In genomic region chr20:57350726-57351041, GRCh38 we compare ENCODE assay signal across 10 cellular contexts. TPM values are rescaled to one million over a fixed set of nuclear protein-coding genes. Genes with fewer than 3 reads are reported as not detected.
DNase-seq lines count a peak whose midpoint lies in the region; ATAC-seq and TF ChIP-seq lines count a peak whose summit lies in the region.
"Not testable (repeated sequence)": the region's sequence is repeated elsewhere in the genome, so short reads cannot be mapped to it uniquely, and the experiment has no call there.
"Had no signal": no experiment of that assay in that cellular context is flagged by ENCODE, and none has a peak within 500 bp of the region (broad histone marks: within the 10 kb centered on the region; RNA-seq: fewer than 3 reads in every experiment).

No MANE protein-coding gene starts in this region.

- H2AFZ ChIP-seq in H9 (ENCODE audit: low read length): not testable (repeated sequence)

- peak overlapping the region; percentile 79; the same call in 1 of the 2 replicates for H3K14ac ChIP-seq in H9 (ENCODE audit: insufficient read depth, low read length)

- not testable (repeated sequence) for H2BK20ac ChIP-seq in H9 (ENCODE audit: low read depth, low read length, poor library complexity, severe bottlenecking)

- not testable (repeated sequence) for H3K27ac ChIP-seq in A673 (ENCODE audit: low read depth, low read length, poor library complexity, severe bottlenecking); H9 (ENCODE audit: insufficient read length, low read depth, low read length); iPS DF 6.9 (ENCODE audit: low read length)
- H3K27ac ChIP-seq in RWPE2 (ENCODE audit: poor library complexity, severe bottlenecking) (peak overlapping the region; percentile 50), ectodermal cell (ENCODE audit: insufficient read depth, low read depth, low read length, poor library complexity, severe bottlenecking) (peak overlapping the region; percentile 65), spleen (peak overlapping the region; percentile 81 to 92 (median 88))

- H3K56ac ChIP-seq in H9 (ENCODE audit: insufficient read length, low read depth, low read length): not testable (repeated sequence)

- H3K9ac ChIP-seq in H9 (ENCODE audit: extremely low read depth, insufficient read length, low read length): not testable (repeated sequence)

- not testable (repeated sequence) for H4K91ac ChIP-seq in H9 (ENCODE audit: insufficient read length, low read depth, low read length)

- not testable (repeated sequence) for H3K4me1 ChIP-seq in A673 (ENCODE audit: insufficient read depth, low read length, poor library complexity, severe bottlenecking); H9 (ENCODE audit: insufficient read depth, low read length); RWPE2 (ENCODE audit: insufficient read depth, poor library complexity, severe bottlenecking); ectodermal cell (ENCODE audit: control insufficient read depth, insufficient read depth, low read length); iPS DF 6.9 (ENCODE audit: control insufficient read depth, insufficient read depth, low read length)
- peaks cover 7 to 33% (median 20%) of the 10 kb centered on the region in 6 donors for H3K4me1 ChIP-seq in spleen

- peaks cover 20% of the 10 kb centered on the region; the same call in 1 of the 2 replicates for H3K79me2 ChIP-seq in H9 (ENCODE audit: insufficient read depth, low read length)

- H3K4me1 Mint-ChIP-seq in H9: not testable (repeated sequence)
- H3K4me1 Mint-ChIP-seq in activated naive CD4-positive, alpha-beta T cell treated with anti-CD3 and anti-CD28 coated beads, Interleukin-2, amount 50 U/mL, for 24 hours: peaks cover 39% of the 10 kb centered on the region
- H3K4me1 Mint-ChIP-seq in naive thymus-derived CD8-positive, alpha-beta T cell: peaks cover 10 to 28% (median 26%) of the 10 kb centered on the region in 4 donors

- H2AK5ac ChIP-seq in H9 (ENCODE audit: insufficient read length, low read length): not testable (repeated sequence)

- WGBS in H9 (ENCODE audit: extremely low coverage, insufficient read length, low lambda C conversion rate): no CpG with 5 or more reads among the region's 24 CpGs
- 0 to 5% methylated on average over 11 to 16 of the region's 24 CpGs for WGBS in ectodermal cell, 2 experiments
- WGBS in iPS DF 6.9 (ENCODE audit: insufficient coverage, insufficient read length): no CpG with 5 or more reads among the region's 24 CpGs
- WGBS in spleen, 5 donors: 14 to 21% (median 16%) methylated on average over 4 to 11 of the region's 24 CpGs

- H2BK12ac ChIP-seq in H9 (ENCODE audit: insufficient read length, low read depth, low read length): not testable (repeated sequence)

- not testable (repeated sequence) for H3K23me2 ChIP-seq in H9 (ENCODE audit: insufficient read length, low read depth, low read length, poor library complexity, severe bottlenecking)

- intact Hi-C loops in A673 (cut with micrococcal nuclease; ENCODE audit: unreplicated experiment): loop anchor here (5.0 kb wide), 1 partner anchor 798 kb away; no protein-coding TSS in a partner anchor
- intact Hi-C loops in spleen (cut with DNase I; ENCODE audit: low total_unique reads): not testable (repeated sequence)

- BruUV-seq in A673 (replicated peaks; lab: Mats Ljungman, UMichigan): not testable (repeated sequence)

- not testable (repeated sequence) for H3K36me3 ChIP-seq in A673 (ENCODE audit: insufficient read depth, low read length, poor library complexity, severe bottlenecking); RWPE2 (ENCODE audit: low read depth); ectodermal cell (ENCODE audit: control insufficient read depth, insufficient read depth, low read length); iPS DF 6.9 (ENCODE audit: control insufficient read depth, insufficient read depth, low read length); spleen

- H3K4me3 Mint-ChIP-seq in H9: peak overlapping the region; percentile 91 to 95
- H3K4me3 Mint-ChIP-seq in activated naive CD4-positive, alpha-beta T cell treated with anti-CD3 and anti-CD28 coated beads, Interleukin-2, amount 50 U/mL, for 24 hours: peak overlapping the region; percentile 97
- peak overlapping the region; percentile 84 to 94 (median 89) for H3K4me3 Mint-ChIP-seq in naive thymus-derived CD8-positive, alpha-beta T cell

- H2BK120ac ChIP-seq in H9 (ENCODE audit: low read depth, low read length, poor library complexity, severe bottlenecking): not testable (repeated sequence)

- H3K27me3 ChIP-seq in A673 (replicated peaks; ENCODE audit: insufficient read depth, low read depth, low read length, poor library complexity); H9 (ENCODE audit: insufficient read depth, low read length); RWPE2 (ENCODE audit: insufficient read depth, poor library complexity, severe bottlenecking); ectodermal cell (ENCODE audit: control insufficient read depth, insufficient read depth, low read length, poor library complexity, severe bottlenecking); iPS DF 6.9 (ENCODE audit: control insufficient read depth, insufficient read depth, low read length): not testable (repeated sequence)
- peaks cover 0 to 24% (median 0%) of the 10 kb centered on the region in 7 donors for H3K27me3 ChIP-seq in spleen (replicated peaks in 1 of 7)

- H4K8ac ChIP-seq in H9 (replicated peaks; ENCODE audit: insufficient read length, low read depth, low read length): not testable (repeated sequence)

- not testable (repeated sequence) for H3K18ac ChIP-seq in H9 (ENCODE audit: insufficient read length, low read depth, low read length)

- not testable (repeated sequence) for ATAC-seq in RWPE2 (ENCODE audit: low read depth); naive thymus-derived CD8-positive, alpha-beta T cell

- CTCF ChIA-PET in A673 (lab: Charles Lee): not testable (repeated sequence)

- peaks cover 14 to 32% (median 27%) of the 10 kb centered on the region in 3 experiments for H3K36me3 Mint-ChIP-seq in H9 (ENCODE audit: insufficient read depth in 1 of 3, low read depth in 3 of 3)
- H3K36me3 Mint-ChIP-seq in activated naive CD4-positive, alpha-beta T cell treated with anti-CD3 and anti-CD28 coated beads, Interleukin-2, amount 50 U/mL, for 24 hours: peaks cover 19% of the 10 kb centered on the region
- H3K36me3 Mint-ChIP-seq in naive thymus-derived CD8-positive, alpha-beta T cell: peaks cover 0 to 25% (median 0%) of the 10 kb centered on the region in 3 donors

- TF ChIP-seq CTCF in A673 (conservative IDR thresholded peaks at IDR 0.05; ENCODE audit: low read depth, low read length); H9 (conservative IDR thresholded peaks at IDR 0.05); RWPE2 (IDR thresholded peaks at IDR 0.05; ENCODE audit: poor library complexity, severe bottlenecking); spleen (IDR thresholded peaks at IDR 0.05 in 8 of 11, conservative IDR thresholded peaks at IDR 0.05 in 3 of 11): not testable (repeated sequence)

- H4K5ac ChIP-seq in H9 (ENCODE audit: insufficient read length, low read depth, low read length): not testable (repeated sequence)

- H3K27me3 Mint-ChIP-seq in H9 (ENCODE audit: low read depth); activated naive CD4-positive, alpha-beta T cell treated with anti-CD3 and anti-CD28 coated beads, Interleukin-2, amount 50 U/mL, for 24 hours; naive thymus-derived CD8-positive, alpha-beta T cell: not testable (repeated sequence)

- POLR2A ChIA-PET in A673 (lab: Charles Lee; ENCODE audit: low non-redundant PET): not testable (repeated sequence)
- POLR2A ChIA-PET in naive thymus-derived CD8-positive, alpha-beta T cell (lab: Charles Lee): interaction anchor here (1.5 kb wide), 1 partner anchor 40 kb away, joined by 4 read pairs; no protein-coding TSS in a partner anchor

- not testable (repeated sequence) for H3K27ac Mint-ChIP-seq in H9
- H3K27ac Mint-ChIP-seq in activated naive CD4-positive, alpha-beta T cell treated with anti-CD3 and anti-CD28 coated beads, Interleukin-2, amount 50 U/mL, for 24 hours: peak overlapping the region; percentile 86
- peak overlapping the region; percentile 82 to 95 (median 92) for H3K27ac Mint-ChIP-seq in naive thymus-derived CD8-positive, alpha-beta T cell

- not testable (repeated sequence) for H3K9me3 Mint-ChIP-seq in H9; activated naive CD4-positive, alpha-beta T cell treated with anti-CD3 and anti-CD28 coated beads, Interleukin-2, amount 50 U/mL, for 24 hours; naive thymus-derived CD8-positive, alpha-beta T cell

- H3K4me2 ChIP-seq in H9 (ENCODE audit: insufficient read depth, insufficient read length, low read length): peak overlapping the region; percentile 89

- H3K4ac ChIP-seq in H9 (ENCODE audit: low read depth, low read length): not testable (repeated sequence)

- H2BK15ac ChIP-seq in H9 (ENCODE audit: low read depth, low read length): not testable (repeated sequence)

- not testable (repeated sequence) for TF ChIP-seq POLR2A in spleen (IDR thresholded peaks at IDR 0.05)

- not testable (repeated sequence) for H3K79me1 ChIP-seq in H9 (ENCODE audit: insufficient read depth, low read depth, low read length, poor library complexity, severe bottlenecking)

- not testable (repeated sequence) for H3T11ph ChIP-seq in H9 (ENCODE audit: low read length)

- H3K4me3 ChIP-seq in A673 (ENCODE audit: low read depth, low read length, poor library complexity, severe bottlenecking): peak overlapping the region; percentile 84
- H3K4me3 ChIP-seq in RWPE2 (ENCODE audit: severe bottlenecking): peak overlapping the region; percentile 79
- H3K4me3 ChIP-seq in ectodermal cell (ENCODE audit: insufficient read depth, low read depth, low read length): peak overlapping the region; percentile 83
- H3K4me3 ChIP-seq in iPS DF 6.9 (ENCODE audit: low read length): peak overlapping the region; percentile 56; the same call in 1 of the 2 replicates
- peak overlapping the region; percentile 86 to 99 (median 96) for H3K4me3 ChIP-seq in spleen

- not testable (repeated sequence) for H3K23ac ChIP-seq in H9 (ENCODE audit: insufficient read length, low read depth, low read length)

- H2BK5ac ChIP-seq in H9 (ENCODE audit: insufficient read length, low read length): not testable (repeated sequence)

- not testable (repeated sequence) for H4K20me1 ChIP-seq in H9 (ENCODE audit: control insufficient read depth, insufficient read depth, insufficient read length)

- not testable (repeated sequence) for H3K9me3 ChIP-seq in A673 (ENCODE audit: low read depth, low read length, poor library complexity, severe bottlenecking); H9 (ENCODE audit: control insufficient read depth, low read depth, low read length); RWPE2 (ENCODE audit: severe bottlenecking); ectodermal cell (ENCODE audit: control insufficient read depth, low read length); iPS DF 6.9 (ENCODE audit: control insufficient read depth, insufficient read depth, low read length); spleen

- not testable (repeated sequence) for DNase-seq in A673 (ENCODE audit: low spot score); H9; RWPE2 (ENCODE audit: low spot score); iPS DF 6.9 (ENCODE audit: low read depth, low spot score); spleen
- peak in 1 of 10 donors; percentile 3 for DNase-seq in naive thymus-derived CD8-positive, alpha-beta T cell

RNA-seq across cellular contexts. Expression of gene RAE1, which starts 0.4 kb away (rescaled TPM):
- total RNA-seq in A673 (2021): 59.4 and 70.9 TPM in 2 replicates
- 53.1 and 54.8 TPM in 2 replicates for total RNA-seq in H9 (2021)
- polyA plus RNA-seq in ectodermal cell (2013, experiment 1 of 4): 54.2 TPM
- polyA plus RNA-seq in ectodermal cell (2013, experiment 2 of 4): 56.6 TPM
- 45.7 TPM for polyA plus RNA-seq in ectodermal cell (2013, experiment 3 of 4)
- polyA plus RNA-seq in ectodermal cell (2013, experiment 4 of 4): 52.8 TPM
- total RNA-seq in naive thymus-derived CD8-positive, alpha-beta T cell: 10 to 100 TPM; 30.9 to 34.0 TPM
- 10 to 100 TPM; 35.5 to 54.4 (median 37.0) TPM for polyA plus RNA-seq in naive thymus-derived CD8-positive, alpha-beta T cell
- total RNA-seq in spleen: 10 to 100 TPM; 22.0 to 41.3 (median 24.2) TPM
- polyA plus RNA-seq in spleen: 10 to 100 TPM; 16.2 to 20.2 (median 16.7) TPM

RNA-seq across cellular contexts. Expression of gene SPO11, which starts 21.1 kb away (rescaled TPM):
- total RNA-seq in A673 (2021) (not detected in 2 replicates), H9 (2021) (not detected in 2 replicates), spleen (not detected)
- not detected for polyA plus RNA-seq in ectodermal cell (2013, experiment 1 of 4)
- not detected for polyA plus RNA-seq in ectodermal cell (2013, experiment 2 of 4)
- not detected for polyA plus RNA-seq in ectodermal cell (2013, experiment 3 of 4)
- polyA plus RNA-seq in ectodermal cell (2013, experiment 4 of 4): not detected
- not detected for total RNA-seq in naive thymus-derived CD8-positive, alpha-beta T cell
- polyA plus RNA-seq in naive thymus-derived CD8-positive, alpha-beta T cell: not detected
- polyA plus RNA-seq in spleen: not detected
- total RNA-seq: occipital lobe; T-helper 2 cell treated with Interferon-gamma antibody and Interleukin-4, amounts not matched to agents 100 ng/mL and 5 ng/mL, for 36 hours had no signal

RNA-seq across cellular contexts. Expression of gene RBM38, which starts 40.5 kb away (rescaled TPM):
- total RNA-seq in A673 (2021) (51.7 and 52.7 TPM in 2 replicates), H9 (2021) (66.8 and 67.9 TPM in 2 replicates), spleen (100 to 1,000 TPM in 1 of 7 donors, 10 to 100 TPM in 6; 49.2 to 120 (median 61.6) TPM)
- polyA plus RNA-seq in ectodermal cell (2013, experiment 1 of 4): 48.6 TPM
- 47.2 TPM for polyA plus RNA-seq in ectodermal cell (2013, experiment 2 of 4)
- polyA plus RNA-seq in ectodermal cell (2013, experiment 3 of 4): 42.1 TPM
- polyA plus RNA-seq in ectodermal cell (2013, experiment 4 of 4): 45.4 TPM
- total RNA-seq in naive thymus-derived CD8-positive, alpha-beta T cell: 100 to 1,000 TPM; 117 to 121 TPM
- 100 to 1,000 TPM in 1 of 3 donors, 10 to 100 TPM in 2; 48.9 to 153 (median 69.0) TPM for polyA plus RNA-seq in naive thymus-derived CD8-positive, alpha-beta T cell
- polyA plus RNA-seq in spleen: 10 to 100 TPM; 48.6 to 87.8 (median 81.2) TPM
